In genomic region chr3:177211503-177212277, GRCh38 we compare ENCODE assay signal across 1 cellular context.
TF ChIP-seq lines count a peak whose summit lies in the region.

No MANE protein-coding gene starts in this region.

TF ChIP-seq in HepG2, 621 proteins besides CTCF, POLR2A, EP300 and RAD21 (continued from another document and continues in another):
- no peak for TF ChIP-seq PRDM15 (CRISPR knock-in tag; IDR thresholded peaks at IDR 0.05)
- TF ChIP-seq SAP130 (CRISPR knock-in tag; IDR thresholded peaks at IDR 0.05; ENCODE audit: low read depth), result peak; percentile 73
- TF ChIP-seq ESRRA (CRISPR knock-in tag; IDR thresholded peaks at IDR 0.05; ENCODE audit: low read depth), result no peak
- peak; percentile 66 for TF ChIP-seq ZGPAT (CRISPR knock-in tag; IDR thresholded peaks at IDR 0.05)
- 0 out of 2 replicates have a peak, but pooled peaks have one; percentile 27 for TF ChIP-seq IKZF5 (CRISPR knock-in tag; IDR thresholded peaks at IDR 0.05)
- TF ChIP-seq HMG20A (CRISPR knock-in tag; IDR thresholded peaks at IDR 0.05; ENCODE audit: borderline replicate concordance), result no peak; the same call in 1 of the 2 replicates
- no peak for TF ChIP-seq RORA (CRISPR knock-in tag; IDR thresholded peaks at IDR 0.05)
- no peak for TF ChIP-seq FOSL1 (CRISPR knock-in tag; IDR thresholded peaks at IDR 0.05; ENCODE audit: borderline replicate concordance)
- TF ChIP-seq TEAD3 (CRISPR knock-in tag; optimal IDR thresholded peaks at IDR 0.05; ENCODE audit: borderline replicate concordance), result peak; percentile 2
- TF ChIP-seq ZNF674 (CRISPR knock-in tag; IDR thresholded peaks at IDR 0.05; ENCODE audit: low read depth), result no peak
- TF ChIP-seq ZNF503 (CRISPR knock-in tag; IDR thresholded peaks at IDR 0.05), result no peak
- no peak for TF ChIP-seq HDAC1 (CRISPR knock-in tag; IDR thresholded peaks at IDR 0.05)
- TF ChIP-seq CREM (IDR thresholded peaks at IDR 0.05), result peak; percentile 23; the same call in 1 of the 2 replicates
- TF ChIP-seq CREM (CRISPR knock-in tag; IDR thresholded peaks at IDR 0.05), result no peak
- TF ChIP-seq FOXP1 (IDR thresholded peaks at IDR 0.05), result no peak
- peak; percentile 27; the same call in 1 of the 2 replicates for TF ChIP-seq FOXP1 (CRISPR knock-in tag; IDR thresholded peaks at IDR 0.05)
- no peak for TF ChIP-seq CHCHD3 (CRISPR knock-in tag; IDR thresholded peaks at IDR 0.05)
- TF ChIP-seq TAF1 (CRISPR knock-in tag; IDR thresholded peaks at IDR 0.05), result no peak
- no peak for TF ChIP-seq ZKSCAN8 (CRISPR knock-in tag; IDR thresholded peaks at IDR 0.05; ENCODE audit: borderline replicate concordance)
- TF ChIP-seq NFE2L1 (CRISPR knock-in tag; IDR thresholded peaks at IDR 0.05; ENCODE audit: borderline replicate concordance), result no peak
- TF ChIP-seq FOXJ3 (CRISPR knock-in tag; IDR thresholded peaks at IDR 0.05; ENCODE audit: borderline replicate concordance), result no peak
- TF ChIP-seq ZNF24 (IDR thresholded peaks at IDR 0.05), result no peak
- TF ChIP-seq EHMT2 (IDR thresholded peaks at IDR 0.05; ENCODE audit: borderline replicate concordance, low read depth, low read length), result 0 out of 2 replicates have a peak, but pooled peaks have one; percentile 28
- TF ChIP-seq THAP7 (CRISPR knock-in tag; IDR thresholded peaks at IDR 0.05), result no peak
- TF ChIP-seq U2AF1 (optimal IDR thresholded peaks at IDR 0.05; ENCODE audit: low read depth, low read length), result no peak
- TF ChIP-seq TRIM24 (CRISPR knock-in tag; IDR thresholded peaks at IDR 0.05), result no peak
- peak; percentile 65 for TF ChIP-seq NFYC (CRISPR knock-in tag; IDR thresholded peaks at IDR 0.05)
- peak; percentile 55 for TF ChIP-seq SALL1 (CRISPR knock-in tag; IDR thresholded peaks at IDR 0.05)
- TF ChIP-seq REST (IDR thresholded peaks at IDR 0.05; ENCODE audit: borderline replicate concordance in 1 of 2, low read depth in 1 of 2, low read length in 2 of 2), result no peak
- TF ChIP-seq ZNF264 (CRISPR knock-in tag; IDR thresholded peaks at IDR 0.05), result no peak
- no peak for TF ChIP-seq MYNN (CRISPR knock-in tag; IDR thresholded peaks at IDR 0.05; ENCODE audit: low read depth)
- TF ChIP-seq AKNA (CRISPR knock-in tag; IDR thresholded peaks at IDR 0.05; ENCODE audit: borderline replicate concordance), result no peak
- no peak for TF ChIP-seq ZNF124 (CRISPR knock-in tag; IDR thresholded peaks at IDR 0.05)
- no peak for TF ChIP-seq HOXA9 (CRISPR knock-in tag; IDR thresholded peaks at IDR 0.05; ENCODE audit: borderline replicate concordance)
- no peak for TF ChIP-seq FIP1L1 (IDR thresholded peaks at IDR 0.05; ENCODE audit: borderline replicate concordance, insufficient read depth, low read depth, low read length)
- no peak for TF ChIP-seq TIGD3 (CRISPR knock-in tag; IDR thresholded peaks at IDR 0.05; ENCODE audit: borderline replicate concordance)
- no peak for TF ChIP-seq ZSCAN20 (CRISPR knock-in tag; IDR thresholded peaks at IDR 0.05; ENCODE audit: borderline replicate concordance)
- no peak for TF ChIP-seq IRX3 (CRISPR knock-in tag; IDR thresholded peaks at IDR 0.05; ENCODE audit: borderline replicate concordance, low read depth)
- no peak for TF ChIP-seq GTF3A (CRISPR knock-in tag; conservative IDR thresholded peaks at IDR 0.05)
- no peak for TF ChIP-seq PRMT3 (CRISPR knock-in tag; IDR thresholded peaks at IDR 0.05; ENCODE audit: borderline replicate concordance, low read depth)
- TF ChIP-seq ZNF34 (CRISPR knock-in tag; IDR thresholded peaks at IDR 0.05; ENCODE audit: borderline replicate concordance), result no peak
- no peak for TF ChIP-seq RBAK (CRISPR knock-in tag; IDR thresholded peaks at IDR 0.05)
- TF ChIP-seq EED (CRISPR knock-in tag; IDR thresholded peaks at IDR 0.05), result no peak
- no peak for TF ChIP-seq RFXANK (CRISPR knock-in tag; IDR thresholded peaks at IDR 0.05)
- no peak for TF ChIP-seq RBM22 (optimal IDR thresholded peaks at IDR 0.05; ENCODE audit: low read length)
- no peak for TF ChIP-seq SKI (IDR thresholded peaks at IDR 0.05; ENCODE audit: partially characterized antibody)
- peak; percentile 50; the same call in 1 of the 2 replicates for TF ChIP-seq MAX (IDR thresholded peaks at IDR 0.05)
